ENCODE assay signal across 8 cellular contexts in genomic region chrX:154547245-154548027, GRCh38. TPM values are rescaled to one million over a fixed set of nuclear protein-coding genes. Genes with fewer than 3 reads are reported as not detected.
A peak's percentile ranks its signal among the peaks of the same experiment; 100 is the strongest.
DNase-seq lines count a peak whose midpoint lies in the region; ATAC-seq and TF ChIP-seq lines count a peak whose summit lies in the region.

A gene with protein sequence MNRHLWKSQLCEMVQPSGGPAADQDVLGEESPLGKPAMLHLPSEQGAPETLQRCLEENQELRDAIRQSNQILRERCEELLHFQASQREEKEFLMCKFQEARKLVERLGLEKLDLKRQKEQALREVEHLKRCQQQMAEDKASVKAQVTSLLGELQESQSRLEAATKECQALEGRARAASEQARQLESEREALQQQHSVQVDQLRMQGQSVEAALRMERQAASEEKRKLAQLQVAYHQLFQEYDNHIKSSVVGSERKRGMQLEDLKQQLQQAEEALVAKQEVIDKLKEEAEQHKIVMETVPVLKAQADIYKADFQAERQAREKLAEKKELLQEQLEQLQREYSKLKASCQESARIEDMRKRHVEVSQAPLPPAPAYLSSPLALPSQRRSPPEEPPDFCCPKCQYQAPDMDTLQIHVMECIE (plus strand): TSS chrX:154547620. CDS start chrX:154552003, 4,383 bp downstream.

- H3K4me1 Mint-ChIP-seq in activated CD4-positive, alpha-beta T cell treated with anti-CD3 and anti-CD28 coated beads for 36 hours, result peaks cover 39% of the 10 kb centered on the region

- no peak for TF ChIP-seq CTCF in choroid plexus epithelial cell (conservative IDR thresholded peaks at IDR 0.05; ENCODE audit: low read depth, low read length)

- peak; percentile 63 to 64 for DNase-seq in AML-193 (lab: John Stamatoyannopoulos, UW)
- DNase-seq in GM19238 (ENCODE audit: insufficient read length, low spot score), result peak; percentile 82
- DNase-seq in NCI-H510A treated with DMSO at 0.1 percent for 48 hours (lab: John Stamatoyannopoulos, UW), result peak; percentile 88
- peak; percentile 92 for DNase-seq in activated CD4-positive, alpha-beta T cell treated with anti-CD3 and anti-CD28 coated beads for 36 hours
- DNase-seq in choroid plexus epithelial cell (ENCODE audit: low read depth), result peak; percentile 92
- peak; percentile 60 to 80 (median 70) for DNase-seq in stimulated activated CD4-positive, alpha-beta T cell treated with anti-CD3 and anti-CD28 coated beads, Interleukin-1b, Interleukin-23, amount 100 ng/mL, for 24 hours (ENCODE audit: low read depth in 4 of 4, low spot score in 1 of 4)

- H3K27me3 ChIP-seq in layer of hippocampus (ENCODE audit: control insufficient read depth, insufficient read depth, low read length), result no peaks in the 10 kb centered on the region

- POLR2A ChIA-PET in activated CD4-positive, alpha-beta T cell treated with anti-CD3 and anti-CD28 coated beads for 36 hours (lab: Charles Lee), result interaction anchor here (1.1 kb wide), 1 partner anchor 30 kb away, joined by 4 read pairs; no protein-coding TSS in a partner anchor

- H3K9me3 Mint-ChIP-seq in activated CD4-positive, alpha-beta T cell treated with anti-CD3 and anti-CD28 coated beads for 36 hours (ENCODE audit: low read depth), result no peaks in the 10 kb centered on the region

- CTCF ChIA-PET in activated CD4-positive, alpha-beta T cell treated with anti-CD3 and anti-CD28 coated beads for 36 hours (lab: Charles Lee), result interaction anchor here (0.6 to 1.1 kb wide), 2 partner anchors 149 to 198 kb away, joined by 3 to 5 read pairs; no protein-coding TSS in a partner anchor

- no peaks in the 10 kb centered on the region for H3K27me3 Mint-ChIP-seq in activated CD4-positive, alpha-beta T cell treated with anti-CD3 and anti-CD28 coated beads for 36 hours

- ATAC-seq in HG03439 (IDR thresholded peaks at IDR 0.05; ENCODE audit: unreplicated experiment), result peak; percentile 83
- ATAC-seq in activated CD4-positive, alpha-beta T cell treated with anti-CD3 and anti-CD28 coated beads for 36 hours, result peak; percentile 81

- peak within 1 kb of the TSS; percentile 99 for H3K4me3 Mint-ChIP-seq in activated CD4-positive, alpha-beta T cell treated with anti-CD3 and anti-CD28 coated beads for 36 hours

- peak within 1 kb of the TSS; percentile 97 for H3K27ac Mint-ChIP-seq in activated CD4-positive, alpha-beta T cell treated with anti-CD3 and anti-CD28 coated beads for 36 hours

- peak within 1 kb of the TSS; percentile 76 for H3K4me3 ChIP-seq in choroid plexus epithelial cell (ENCODE audit: low read depth, low read length)

- peaks cover 29% of the 10 kb centered on the region for H3K36me3 Mint-ChIP-seq in activated CD4-positive, alpha-beta T cell treated with anti-CD3 and anti-CD28 coated beads for 36 hours (ENCODE audit: low read depth)

- peak within 1 kb of the TSS; percentile 67 for H3K27ac ChIP-seq in layer of hippocampus (ENCODE audit: low read depth, low read length)

- intact Hi-C loops in activated CD4-positive, alpha-beta T cell treated with anti-CD3 and anti-CD28 coated beads for 36 hours (cut with DNase I, micrococcal nuclease), result loop anchor here (1.0 to 2.0 kb wide), 11 partner anchors 31 to 823 kb away; partner anchors contain the start of genes FAM3A (in 2 of the 2), ABCD1 (in 1 of the 2), BCAP31 (in 1 of the 2) and DKC1 (in 1 of the 2)

RNA-seq across cellular contexts. Expression of the gene that starts here (rescaled TPM):
- total RNA-seq in activated CD4-positive, alpha-beta T cell treated with anti-CD3 and anti-CD28 coated beads for 36 hours, result 10 to 100 TPM; 32.7 to 33.0 TPM

Comparison
In these comparisons a context has a peak if more than half of its experiments do, and no peak if none do; other contexts are left out.
1. Peak in every context shown above with its lines: DNase-seq, ATAC-seq, H3K4me3 ChIP-seq and H3K27ac ChIP-seq.